Comparison of ENCODE assay signal across 10 cellular contexts in genomic region chr11:22976146-22976545, GRCh38.
DNase-seq lines count a peak whose midpoint lies in the region; ATAC-seq and TF ChIP-seq lines count a peak whose summit lies in the region.
"Had no signal": no experiment of that assay in that cellular context is flagged by ENCODE, and none has a peak within 500 bp of the region (broad histone marks: within the 10 kb centered on the region; RNA-seq: fewer than 3 reads in every experiment).

No MANE protein-coding gene starts in this region.

- H3K4me3 ChIP-seq in left lung = no peak overlapping the region

- H3K9me3 ChIP-seq in left lung = peaks cover 0 to 9% of the 10 kb centered on the region in 2 donors

- no peaks in the 10 kb centered on the region for H3K36me3 ChIP-seq in left lung

- H3K4me3 Mint-ChIP-seq in activated naive CD8-positive, alpha-beta T cell treated with anti-CD3 and anti-CD28 coated beads, Interleukin-2, amount 50 U/mL, for 24 hours = no peak overlapping the region
- no peak overlapping the region for H3K4me3 Mint-ChIP-seq in immature natural killer cell
- H3K4me3 Mint-ChIP-seq: T-cell had no signal

- H3K9me3 Mint-ChIP-seq in activated naive CD8-positive, alpha-beta T cell treated with anti-CD3 and anti-CD28 coated beads, Interleukin-2, amount 50 U/mL, for 24 hours = peaks cover 16% of the 10 kb centered on the region
- peaks cover 4 to 38% (median 12%) of the 10 kb centered on the region in 6 donors for H3K9me3 Mint-ChIP-seq in immature natural killer cell

- H3K27ac ChIP-seq in left lung = no peak overlapping the region

- no peaks in the 10 kb centered on the region for H3K4me1 ChIP-seq in left lung

- ATAC-seq in activated naive CD8-positive, alpha-beta T cell treated with anti-CD3 and anti-CD28 coated beads, Interleukin-2, amount 50 U/mL, for 24 hours = peak; percentile 61
- ATAC-seq in left lung (peak; percentile 23), HG03457 (IDR thresholded peaks at IDR 0.05; ENCODE audit: unreplicated experiment) (no peak), HG03439 (IDR thresholded peaks at IDR 0.05; ENCODE audit: unreplicated experiment) (no peak)
- ATAC-seq: left cardiac atrium, T-cell had no signal

- H3K27me3 Mint-ChIP-seq in activated naive CD8-positive, alpha-beta T cell treated with anti-CD3 and anti-CD28 coated beads, Interleukin-2, amount 50 U/mL, for 24 hours = no peaks in the 10 kb centered on the region
- H3K27me3 Mint-ChIP-seq in immature natural killer cell (ENCODE audit: low read depth in 3 of 3) = peaks cover 0 to 2% (median 0%) of the 10 kb centered on the region in 3 donors
- H3K27me3 Mint-ChIP-seq: T-cell had no signal

- H3K27ac Mint-ChIP-seq in activated naive CD8-positive, alpha-beta T cell treated with anti-CD3 and anti-CD28 coated beads, Interleukin-2, amount 50 U/mL, for 24 hours = no peak overlapping the region
- no peak overlapping the region for H3K27ac Mint-ChIP-seq in immature natural killer cell
- H3K27ac Mint-ChIP-seq: T-cell had no signal

- H3K4me1 Mint-ChIP-seq in activated naive CD8-positive, alpha-beta T cell treated with anti-CD3 and anti-CD28 coated beads, Interleukin-2, amount 50 U/mL, for 24 hours = no peaks in the 10 kb centered on the region
- no peaks in the 10 kb centered on the region for H3K4me1 Mint-ChIP-seq in immature natural killer cell
- H3K4me1 Mint-ChIP-seq: T-cell had no signal

- no peaks in the 10 kb centered on the region for H3K27me3 ChIP-seq in left lung

- intact Hi-C loops in left lung (cut with DNase I) = no loop called here

- DNase-seq in Caki2 (ENCODE audit: low read depth) = peak; percentile 49
- DNase-seq in HPDE6-E6E7 (ENCODE audit: extremely low spot score) = peak; percentile 26
- peak; percentile 6 for DNase-seq in activated naive CD8-positive, alpha-beta T cell treated with anti-CD3 and anti-CD28 coated beads, Interleukin-2, amount 50 U/mL, for 24 hours
- no peak for DNase-seq in left lung
- no peak for DNase-seq in HuH-7 (ENCODE audit: low spot score)
- no peak for DNase-seq in immature natural killer cell
- DNase-seq: left cardiac atrium, T-cell had no signal

- no peaks in the 10 kb centered on the region for H3K36me3 Mint-ChIP-seq in activated naive CD8-positive, alpha-beta T cell treated with anti-CD3 and anti-CD28 coated beads, Interleukin-2, amount 50 U/mL, for 24 hours (ENCODE audit: low read depth)
- peaks cover 0 to 4% (median 0%) of the 10 kb centered on the region in 3 donors for H3K36me3 Mint-ChIP-seq in immature natural killer cell

- in situ Hi-C loops in Caki2 (cut with HindIII; ENCODE audit: low pct_unique_long_range_greater_than_20kb, low sequenced_read_pairs) = no loop called here

- no peak for TF ChIP-seq CTCF in left lung (IDR thresholded peaks at IDR 0.05)

Comparison
In these comparisons a context has a peak if more than half of its experiments do, and no peak if none do; other contexts are left out.
1. DNase-seq: peak in Caki2 (single experiment), HPDE6-E6E7 (single experiment) and activated naive CD8-positive, alpha-beta T cell treated with anti-CD3 and anti-CD28 coated beads, Interleukin-2, amount 50 U/mL, for 24 hours (single experiment); none in left lung (0 of 2), HuH-7 (single experiment) and immature natural killer cell (0 of 3).
2. ATAC-seq: peak in activated naive CD8-positive, alpha-beta T cell treated with anti-CD3 and anti-CD28 coated beads, Interleukin-2, amount 50 U/mL, for 24 hours (single experiment) and left lung (single experiment); none in HG03457 (single experiment) and HG03439 (single experiment).